ENCODE assay signal across 8 cellular contexts in the genomic region with DNA sequence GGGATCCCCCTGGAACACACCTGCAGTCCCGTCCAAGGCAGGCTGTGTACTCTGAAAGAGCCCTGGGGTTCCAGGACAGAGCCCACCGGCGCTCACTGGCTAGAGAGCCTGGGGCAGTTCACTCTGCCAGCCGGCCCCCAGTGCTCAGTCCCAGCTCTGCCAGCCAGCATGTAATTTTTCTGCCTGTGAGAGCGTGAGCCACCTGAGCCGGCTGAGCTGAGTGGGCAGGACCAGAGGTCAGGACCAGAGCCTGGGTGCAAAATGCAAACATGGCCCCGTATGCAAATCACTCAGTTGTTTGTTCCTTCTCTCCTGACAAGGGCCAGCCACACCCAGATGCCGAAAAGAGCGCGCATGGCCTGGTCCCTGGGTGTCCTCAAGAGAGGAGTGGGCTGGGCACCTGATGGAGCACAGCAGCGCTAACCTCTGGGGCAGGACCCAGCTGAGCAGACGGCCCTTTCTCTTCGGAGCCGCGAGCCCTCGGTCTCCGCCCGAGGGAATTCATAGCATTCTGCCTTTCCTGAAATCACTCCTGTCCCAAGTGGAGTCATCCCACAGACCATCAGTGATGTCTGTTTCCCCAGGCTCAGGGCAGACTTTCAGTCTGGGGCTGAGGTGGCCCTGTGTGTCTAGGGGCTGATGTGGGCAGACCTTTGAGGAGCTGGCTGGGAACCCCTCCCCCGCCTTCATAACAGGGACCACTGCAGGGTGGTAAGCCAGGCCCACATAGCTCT. TPM values are rescaled to one million over a fixed set of nuclear protein-coding genes. Genes with fewer than 3 reads are reported as not detected.
DNase-seq lines count a peak whose midpoint lies in the region; ATAC-seq, FAIRE-seq and TF ChIP-seq lines count a peak whose summit lies in the region.

No MANE protein-coding gene starts in this region.

- ATAC-seq in GM21786 (IDR thresholded peaks at IDR 0.05; ENCODE audit: unreplicated experiment) (peak; percentile 33), naive B cell (ENCODE audit: low read depth in 2 of 2) (peak; percentile 22 to 28)

- H3K4me3 ChIP-seq in OCI-LY1 (ENCODE audit: low read depth, low read length, poor library complexity, severe bottlenecking): peak overlapping the region; percentile 71

- H3F3A ChIP-seq in OCI-LY1 (ENCODE audit: insufficient read depth, low read length): peaks cover 12% of the 10 kb centered on the region; the same call in 1 of the 2 replicates

- DNase-seq in GM12892 (ENCODE audit: insufficient read length): peak; percentile 67
- peak; percentile 81 for DNase-seq in naive B cell
- no peak for DNase-seq in activated CD8-positive, alpha-beta memory T cell treated with anti-CD3 and anti-CD28 coated beads for 24 hours
- no peak for DNase-seq in globus pallidus (ENCODE audit: low spot score)
- DNase-seq in NK-92 treated with Interleukin-12 subunit alpha and Interleukin-12 subunit beta, amount 100 ng/mL, for 24 hours (lab: John Stamatoyannopoulos, UW): no peak
- no peak for DNase-seq in ecto neural progenitor cell (ENCODE audit: low spot score)

- H3K27me3 ChIP-seq in OCI-LY1 (ENCODE audit: insufficient read depth, low read length): no peaks in the 10 kb centered on the region

- H3K4me3 Mint-ChIP-seq in naive B cell: peak overlapping the region; percentile 84 to 94 (median 90)

- no peaks in the 10 kb centered on the region for H3K9me3 ChIP-seq in OCI-LY1 (ENCODE audit: low read length)

- H3K4me2 ChIP-seq in OCI-LY1 (ENCODE audit: low read length): peak overlapping the region; percentile 82

- H3K9ac ChIP-seq in OCI-LY1 (ENCODE audit: low read length): peak overlapping the region; percentile 93

- H3K4me1 Mint-ChIP-seq in naive B cell: peaks cover 70 to 94% (median 90%) of the 10 kb centered on the region in 3 donors

- H3K79me2 ChIP-seq in OCI-LY1 (ENCODE audit: insufficient read depth, low read length): no peaks in the 10 kb centered on the region

- H3K27ac Mint-ChIP-seq in naive B cell: peak overlapping the region; percentile 99 to 100 (median 100)

- no peaks in the 10 kb centered on the region for H3K27me3 Mint-ChIP-seq in naive B cell

- peak; percentile 86 for FAIRE-seq in GM12892 (lab: Jason Lieb, UNC)

- peak; percentile 89 for TF ChIP-seq POLR2A in GM12892 (IDR thresholded peaks at IDR 0.05; ENCODE audit: low read depth, low read length)

- TF ChIP-seq CTCF in OCI-LY1 (IDR thresholded peaks at IDR 0.05; ENCODE audit: low read length): no peak

- peak overlapping the region; percentile 100 for H3K27ac ChIP-seq in OCI-LY1 (ENCODE audit: low read depth, low read length, poor library complexity, severe bottlenecking)

- no peaks in the 10 kb centered on the region for H3K36me3 Mint-ChIP-seq in naive B cell

- H2AFZ ChIP-seq in OCI-LY1 (ENCODE audit: low read length): no peak overlapping the region

- H3K9me3 Mint-ChIP-seq in naive B cell: no peaks in the 10 kb centered on the region

- no peaks in the 10 kb centered on the region for H3K36me3 ChIP-seq in OCI-LY1 (ENCODE audit: insufficient read depth, low read length)

- H3K9me2 ChIP-seq in OCI-LY1 (ENCODE audit: low read depth, low read length): no peaks in the 10 kb centered on the region

- H3K4me1 ChIP-seq in OCI-LY1 (ENCODE audit: insufficient read depth, low read length, severe bottlenecking): peaks cover 75% of the 10 kb centered on the region

- H4K20me1 ChIP-seq in OCI-LY1 (ENCODE audit: insufficient read depth, low read length): no peaks in the 10 kb centered on the region

RNA-seq across cellular contexts. Expression of a gene that starts 36.5 kb away (rescaled TPM):
- polyA plus RNA-seq in GM12892 (2012; ENCODE audit: missing spikeins): 1,875 TPM
- polyA plus RNA-seq in naive B cell (ENCODE audit: low read depth in 6 of 6): 1,000 to 10,000 TPM; 1,295 to 2,538 (median 2,137) TPM

Comparison
In these comparisons a context has a peak if more than half of its experiments do, and no peak if none do; other contexts are left out.
1. DNase-seq: peak in GM12892 (single experiment) and naive B cell (single experiment); none in activated CD8-positive, alpha-beta memory T cell treated with anti-CD3 and anti-CD28 coated beads for 24 hours (single experiment), globus pallidus (single experiment), NK-92 treated with Interleukin-12 subunit alpha and Interleukin-12 subunit beta, amount 100 ng/mL, for 24 hours (single experiment) and ecto neural progenitor cell (single experiment).